ENCODE assay signal across 21 cellular contexts in genomic region chr20:5580940-5581708, GRCh38.
"Had no signal": no experiment of that assay in that cellular context is flagged by ENCODE, and none has a peak within 500 bp of the region (broad histone marks: within the 10 kb centered on the region; RNA-seq: fewer than 3 reads in every experiment).

No MANE protein-coding gene starts in this region.

- DNase-seq: effector memory CD8-positive, alpha-beta T cell; gastrocnemius medialis; immature natural killer cell; left ventricle myocardium inferior; mesenchymal stem cell; midbrain; occipital lobe; retina; right lobe of liver; stimulated activated CD4-positive, alpha-beta T cell treated with anti-CD3 and anti-CD28 coated beads, Interleukin-4, amount 100 ng/mL, for 1 hour; stimulated activated CD8-positive, alpha-beta memory T cell treated with anti-CD3 and anti-CD28 coated beads, Interleukin-4, amount 100 ng/mL, for 48 hours; tibial artery had no signal

- H3K27me3 ChIP-seq: esophagus muscularis mucosa, gastrocnemius medialis, neural progenitor cell, right lobe of liver, tibial artery had no signal

- FAIRE-seq: keratinocyte had no signal

- H3K9me3 ChIP-seq: esophagus muscularis mucosa, gastrocnemius medialis, left ventricle myocardium inferior, prostate gland, right lobe of liver, tibial artery had no signal

- H3K9ac ChIP-seq: neural progenitor cell, parathyroid adenoma had no signal

- H3K27ac Mint-ChIP-seq: neural progenitor cell; stimulated activated effector memory CD8-positive, alpha-beta T cell treated with anti-CD3 and anti-CD28 coated beads, Interleukin-12 subunit alpha, Interleukin-12 subunit beta, amount 100 ng/mL, for 72 hours; stimulated activated naive CD8-positive, alpha-beta T cell treated with anti-CD3 and anti-CD28 coated beads, Interleukin-15, Interleukin-2, amounts not matched to agents 100 ng/mL and 50 ng/mL, for 24 hours had no signal

- H3K9me3 Mint-ChIP-seq: effector memory CD8-positive, alpha-beta T cell; immature natural killer cell; natural killer cell treated with Interleukin-12 subunit alpha and Interleukin-12 subunit beta and Interleukin-15 and Interleukin-18, amount 100 ng/mL, for 72 hours; neural progenitor cell; stimulated activated effector memory CD8-positive, alpha-beta T cell treated with anti-CD3 and anti-CD28 coated beads, Interleukin-12 subunit alpha, Interleukin-12 subunit beta, amount 100 ng/mL, for 72 hours; stimulated activated naive CD8-positive, alpha-beta T cell treated with anti-CD3 and anti-CD28 coated beads, Interleukin-15, Interleukin-2, amounts not matched to agents 100 ng/mL and 50 ng/mL, for 24 hours had no signal

- H3K4me3 Mint-ChIP-seq: effector memory CD8-positive, alpha-beta T cell; immature natural killer cell; natural killer cell treated with Interleukin-12 subunit alpha and Interleukin-12 subunit beta and Interleukin-15 and Interleukin-18, amount 100 ng/mL, for 72 hours; neural progenitor cell; stimulated activated effector memory CD8-positive, alpha-beta T cell treated with anti-CD3 and anti-CD28 coated beads, Interleukin-12 subunit alpha, Interleukin-12 subunit beta, amount 100 ng/mL, for 72 hours; stimulated activated naive CD8-positive, alpha-beta T cell treated with anti-CD3 and anti-CD28 coated beads, Interleukin-15, Interleukin-2, amounts not matched to agents 100 ng/mL and 50 ng/mL, for 24 hours had no signal

- H3K4me3 ChIP-seq: esophagus muscularis mucosa, gastrocnemius medialis, left ventricle myocardium inferior, lung, neural progenitor cell, prostate gland, right lobe of liver, tibial artery had no signal

- H2AFZ ChIP-seq: neural progenitor cell, parathyroid adenoma had no signal

- H3K4me1 Mint-ChIP-seq: neural progenitor cell had no signal

- H3K4me1 ChIP-seq: gastrocnemius medialis, left ventricle myocardium inferior, neural progenitor cell, parathyroid adenoma, prostate gland, right lobe of liver, tibial artery had no signal

- H3K79me2 ChIP-seq: parathyroid adenoma had no signal

- H3K27me3 Mint-ChIP-seq: effector memory CD8-positive, alpha-beta T cell; natural killer cell treated with Interleukin-12 subunit alpha and Interleukin-12 subunit beta and Interleukin-15 and Interleukin-18, amount 100 ng/mL, for 72 hours; stimulated activated naive CD8-positive, alpha-beta T cell treated with anti-CD3 and anti-CD28 coated beads, Interleukin-15, Interleukin-2, amounts not matched to agents 100 ng/mL and 50 ng/mL, for 24 hours had no signal

- H3K4me2 ChIP-seq: neural progenitor cell had no signal

- H3K27ac ChIP-seq: esophagus muscularis mucosa, gastrocnemius medialis, left ventricle myocardium inferior, neural progenitor cell, parathyroid adenoma, prostate gland, right lobe of liver, tibial artery had no signal

- ATAC-seq: effector memory CD8-positive, alpha-beta T cell; gastrocnemius medialis; right lobe of liver; stimulated activated effector memory CD8-positive, alpha-beta T cell treated with anti-CD3 and anti-CD28 coated beads, Interleukin-12 subunit alpha, Interleukin-12 subunit beta, amount 100 ng/mL, for 72 hours had no signal
